9 cellular contexts compared by ENCODE assay signal in genomic region chr14:67674139-67674479, GRCh38. TPM values are rescaled to one million over a fixed set of nuclear protein-coding genes. Genes with fewer than 3 reads are reported as not detected.
A peak's percentile ranks its signal among the peaks of the same experiment; 100 is the strongest.
DNase-seq lines count a peak whose midpoint lies in the region; ATAC-seq, FAIRE-seq and TF ChIP-seq lines count a peak whose summit lies in the region.
"Had no signal": no experiment of that assay in that cellular context is flagged by ENCODE, and none has a peak within 500 bp of the region (broad histone marks: within the 10 kb centered on the region; RNA-seq: fewer than 3 reads in every experiment).

No MANE protein-coding gene starts in this region.

- TF ChIP-seq CTCF in C4-2B (conservative IDR thresholded peaks at IDR 0.05) (no peak; the same call in 1 of the 2 replicates), H1 (IDR thresholded peaks at IDR 0.05; ENCODE audit: control extremely low read depth in 1 of 3, insufficient read depth in 1 of 3, low read depth in 1 of 3, low read length in 3 of 3) (peak in 1 of 3 experiments; percentile 27; a peak in 1 of 4 replicates)

- H3K27me3 Mint-ChIP-seq in memory B cell: no peaks in the 10 kb centered on the region

- H3K27ac ChIP-seq in C4-2B: peak overlapping the region; percentile 93
- H3K27ac ChIP-seq in H1 (ENCODE audit: low read depth, low read length): peak overlapping the region; percentile 99; the same call in 1 of the 2 replicates

- no peak for FAIRE-seq in H1 (lab: Jason Lieb, UNC)

- no peak overlapping the region for H2BK15ac ChIP-seq in H1 (ENCODE audit: low read length)

- peaks cover 8% of the 10 kb centered on the region for H3K36me3 Mint-ChIP-seq in memory B cell

- H3K4me1 Mint-ChIP-seq in memory B cell: peaks cover 27% of the 10 kb centered on the region

- peak overlapping the region; percentile 100 for H4K8ac ChIP-seq in H1 (ENCODE audit: extremely low read depth, insufficient read depth, low read length)

- H4K20me1 ChIP-seq in H1 (replicated peaks in 1 of 2; ENCODE audit: control insufficient read depth in 1 of 2, insufficient read depth in 2 of 2, low read length in 2 of 2): peaks cover 10 to 12% of the 10 kb centered on the region in 2 experiments

- H3K9me3 ChIP-seq in H1 (ENCODE audit: insufficient read depth in 2 of 2, low read depth in 1 of 2, low read length in 1 of 2): no peaks in the 10 kb centered on the region

- H2BK5ac ChIP-seq in H1 (ENCODE audit: low read depth, low read length): no peak overlapping the region

- H2BK12ac ChIP-seq in H1 (ENCODE audit: low read depth, low read length): no peak overlapping the region

- H3K79me1 ChIP-seq in H1 (ENCODE audit: low read depth, low read length): peaks cover 2% of the 10 kb centered on the region; the same call in 1 of the 2 replicates

- H3K23ac ChIP-seq in H1 (ENCODE audit: insufficient read length): no peak overlapping the region

- H3K36me3 ChIP-seq in H1 (ENCODE audit: control insufficient read depth in 2 of 4, insufficient read depth in 4 of 4, low read length in 3 of 4): peaks cover 5 to 24% (median 10%) of the 10 kb centered on the region in 4 experiments

- H2BK20ac ChIP-seq in H1 (ENCODE audit: low read length): no peak overlapping the region

- DNase-seq in NCI-H69 (lab: John Stamatoyannopoulos, UW): peak; percentile 85
- peak; percentile 76 for DNase-seq in activated CD8-positive, alpha-beta memory T cell treated with anti-CD3 and anti-CD28 coated beads for 24 hours
- peak in 1 of 2 experiments; percentile 85 for DNase-seq in H1 (ENCODE audit: low read depth in 1 of 2, low spot score in 2 of 2)
- DNase-seq in memory B cell (ENCODE audit: low spot score in 2 of 2): peak in 1 of 2 donors; percentile 59
- peak; percentile 11 to 28 for DNase-seq in stimulated activated CD8-positive, alpha-beta memory T cell treated with anti-CD3 and anti-CD28 coated beads, Interleukin-4, amount 100 ng/mL, for 1 hour (ENCODE audit: low read depth in 2 of 2, low spot score in 1 of 2)

- TF ChIP-seq POLR2A in H1 (IDR thresholded peaks at IDR 0.05; ENCODE audit: control extremely low read depth in 1 of 2, low read depth in 2 of 2, low read length in 2 of 2): no peak

- no peak overlapping the region for H3K14ac ChIP-seq in H1 (ENCODE audit: insufficient read length)

- peak overlapping the region; percentile 86 for H3K4me3 Mint-ChIP-seq in memory B cell

- H4K91ac ChIP-seq in H1 (replicated peaks; ENCODE audit: insufficient read length, low read length): no peak overlapping the region

- peak overlapping the region; percentile 77 for H3K56ac ChIP-seq in H1 (replicated peaks; ENCODE audit: insufficient read length, low read depth, low read length)

- POLR2A ChIA-PET in H1 (lab: Charles Lee; ENCODE audit: partially characterized antibody): interaction anchor here (0.8 to 3.9 kb wide), 4 partner anchors 13 to 54 kb away, joined by 3 to 21 read pairs (median 12); partner anchors contain the start of genes ARG2 and RDH11

- TF ChIP-seq RAD21 in H1 (IDR thresholded peaks at IDR 0.05 in 1 of 2, conservative IDR thresholded peaks at IDR 0.05 in 1 of 2; ENCODE audit: low read depth in 2 of 2, low read length in 2 of 2): no peak

- H3K9ac ChIP-seq in H1 (replicated peaks in 1 of 4; ENCODE audit: extremely low read depth in 1 of 4, low read depth in 3 of 4, low read length in 3 of 4): peak overlapping the region; percentile 72 to 99 (median 95)

- peak overlapping the region; percentile 77 to 96 (median 80) for H3K4me3 ChIP-seq in H1 (ENCODE audit: extremely low read depth in 1 of 4, insufficient read depth in 2 of 4, low read depth in 3 of 4, low read length in 4 of 4)

- peak overlapping the region; percentile 90 for H3K27ac Mint-ChIP-seq in memory B cell

- H3K23me2 ChIP-seq in H1 (ENCODE audit: low read depth, low read length): no peaks in the 10 kb centered on the region; the same call in 1 of the 2 replicates

- WGBS in H1 (ENCODE audit: extremely low coverage in 1 of 2, insufficient coverage in 1 of 2, insufficient read length in 1 of 2, insufficient replicate concordance in 2 of 2, low coverage in 1 of 2, low lambda C conversion rate in 2 of 2, missing lambda C conversion rate in 1 of 2), 2 experiments: 0% methylated on average over 18 of the region's 25 CpGs; no CpG with 5 or more reads in 1 of the 2 experiments

- peak overlapping the region; percentile 41 for H4K5ac ChIP-seq in H1 (ENCODE audit: insufficient read length, low read depth, low read length)

- CTCF ChIA-PET in H1 (lab: Charles Lee; ENCODE audit: partially characterized antibody): interaction anchor here (0.7 to 1.6 kb wide), 10 partner anchors 10 to 258 kb away, joined by 3 to 6 read pairs (median 3); no protein-coding TSS in a partner anchor

- no peaks in the 10 kb centered on the region for H3K9me3 Mint-ChIP-seq in memory B cell

- H3K27me3 ChIP-seq in H1 (replicated peaks in 1 of 4; ENCODE audit: control insufficient read depth in 3 of 4, extremely low read depth in 1 of 4, insufficient read depth in 3 of 4, low read length in 3 of 4): no peaks in the 10 kb centered on the region

- H2AFZ ChIP-seq in H1 (ENCODE audit: low read length): peak overlapping the region; percentile 73; the same call in 1 of the 2 replicates

- peaks cover 3 to 43% of the 10 kb centered on the region in 2 experiments; a peak in 3 of 4 replicates for H3K79me2 ChIP-seq in H1 (ENCODE audit: control insufficient read depth in 1 of 2, insufficient read depth in 2 of 2, low read length in 2 of 2)

- H2AK5ac ChIP-seq in H1 (ENCODE audit: low read depth, low read length): no peak overlapping the region

- H3K4me2 ChIP-seq in H1 (ENCODE audit: insufficient read depth in 1 of 2, low read depth in 2 of 2, low read length in 2 of 2): peak overlapping the region; percentile 67 to 74

- no peak overlapping the region for H3K18ac ChIP-seq in H1 (ENCODE audit: extremely low read depth, low read length)

- ATAC-seq in GM19351 (IDR thresholded peaks at IDR 0.05; ENCODE audit: unreplicated experiment) (peak; percentile 66), HG03457 (IDR thresholded peaks at IDR 0.05; ENCODE audit: unreplicated experiment) (peak; percentile 36), memory B cell (ENCODE audit: low read depth) (peak; percentile 39)

- no peak overlapping the region for H3K4ac ChIP-seq in H1 (replicated peaks; ENCODE audit: insufficient read length, low read depth, low read length)

- no peaks in the 10 kb centered on the region; a peak in 2 of 7 replicates for H3K4me1 ChIP-seq in H1 (replicated peaks in 1 of 4; ENCODE audit: control insufficient read depth in 3 of 4, insufficient read depth in 4 of 4, low read length in 3 of 4)

- no peak overlapping the region for H2BK120ac ChIP-seq in H1 (replicated peaks; ENCODE audit: low read depth, low read length)

- no peak for TF ChIP-seq EP300 in H1 (IDR thresholded peaks at IDR 0.05; ENCODE audit: borderline replicate concordance in 1 of 2, low read depth in 2 of 2, low read length in 2 of 2)

TF ChIP-seq in H1, 55 proteins besides CTCF, POLR2A, EP300 and RAD21:
- no peak for TF ChIP-seq GTF2F1 (IDR thresholded peaks at IDR 0.05; ENCODE audit: borderline replicate concordance, low read depth, low read length)
- TF ChIP-seq HDAC2 (IDR thresholded peaks at IDR 0.05; ENCODE audit: borderline replicate concordance in 1 of 2, low read depth in 2 of 2, low read length in 2 of 2): 0 out of 4 replicates have a peak, but pooled peaks of 1 of the 2 experiments have one; percentile 25

RNA-seq across cellular contexts. Expression of gene VTI1B, which starts 0.3 kb away (rescaled TPM):
- 98.7 and 104 TPM in 2 replicates for total RNA-seq in H1 (2021; fragmentation: NEBNext Ultra II Directional; extraction: Animal tissue kit (Norgen Biotek cat#: 25700))
- 17.2 and 28.1 TPM in 2 replicates for polyA plus RNA-seq in H1 (2011; rRNA removed)
- 38.5 TPM for polyA plus RNA-seq in H1 (2011; cell fraction: cytosol; rRNA removed)
- polyA plus RNA-seq in H1 (2011; cell fraction: nucleus; rRNA removed): 31.0 TPM
- polyA plus RNA-seq in H1 (2012, experiment 1 of 2): 67.3 to 95.8 TPM (median 76.8 TPM) in 4 replicates
- polyA plus RNA-seq in H1 (2012, experiment 2 of 2): 24.0 TPM
- polyA plus RNA-seq in H1 (2013, experiment 1 of 2): 47.8 TPM
- 58.5 TPM for polyA plus RNA-seq in H1 (2013, experiment 2 of 2)
- 34.9 and 41.9 TPM in 2 replicates for polyA minus RNA-seq in H1 (2011; rRNA and poly(A)+ RNA removed)
- polyA minus RNA-seq in H1 (2011; cell fraction: cytosol; rRNA and poly(A)+ RNA removed): 23.3 TPM
- polyA minus RNA-seq in H1 (2011; cell fraction: nucleus; rRNA and poly(A)+ RNA removed): 44.8 TPM

RNA-seq across cellular contexts. Expression of gene RDH11, which starts 21.5 kb away (rescaled TPM):
- 104 and 112 TPM in 2 replicates for total RNA-seq in H1 (2021; fragmentation: NEBNext Ultra II Directional; extraction: Animal tissue kit (Norgen Biotek cat#: 25700))
- polyA plus RNA-seq in H1 (2011; rRNA removed): 70.6 and 117 TPM in 2 replicates
- 119 TPM for polyA plus RNA-seq in H1 (2011; cell fraction: cytosol; rRNA removed)
- polyA plus RNA-seq in H1 (2011; cell fraction: nucleus; rRNA removed): 102 TPM
- 114 to 133 TPM (median 126 TPM) in 4 replicates for polyA plus RNA-seq in H1 (2012, experiment 1 of 2)
- 17.7 TPM for polyA plus RNA-seq in H1 (2012, experiment 2 of 2)
- polyA plus RNA-seq in H1 (2013, experiment 1 of 2): 244 TPM
- polyA plus RNA-seq in H1 (2013, experiment 2 of 2): 264 TPM
- polyA minus RNA-seq in H1 (2011; rRNA and poly(A)+ RNA removed): 155 and 187 TPM in 2 replicates
- 150 TPM for polyA minus RNA-seq in H1 (2011; cell fraction: cytosol; rRNA and poly(A)+ RNA removed)
- polyA minus RNA-seq in H1 (2011; cell fraction: nucleus; rRNA and poly(A)+ RNA removed): 106 TPM

RNA-seq across cellular contexts. Expression of gene RDH12, which starts 27.6 kb away (rescaled TPM):
- 1.1 and 1.2 TPM in 2 replicates for total RNA-seq in H1 (2021; fragmentation: NEBNext Ultra II Directional; extraction: Animal tissue kit (Norgen Biotek cat#: 25700))
- 1.3 and 1.5 TPM in 2 replicates for polyA plus RNA-seq in H1 (2011; rRNA removed)
- 2.3 TPM for polyA plus RNA-seq in H1 (2011; cell fraction: cytosol; rRNA removed)
- 1.3 TPM for polyA plus RNA-seq in H1 (2011; cell fraction: nucleus; rRNA removed)
- 0.83 to 1.6 TPM (median 1.2 TPM) in 4 replicates for polyA plus RNA-seq in H1 (2012, experiment 1 of 2)
- polyA plus RNA-seq in H1 (2012, experiment 2 of 2): 1.3 TPM
- 1.3 TPM for polyA plus RNA-seq in H1 (2013, experiment 1 of 2)
- 1.6 TPM for polyA plus RNA-seq in H1 (2013, experiment 2 of 2)
- 1.1 and 1.4 TPM in 2 replicates for polyA minus RNA-seq in H1 (2011; rRNA and poly(A)+ RNA removed)
- not detected for polyA minus RNA-seq in H1 (2011; cell fraction: cytosol; rRNA and poly(A)+ RNA removed)
- polyA minus RNA-seq in H1 (2011; cell fraction: nucleus; rRNA and poly(A)+ RNA removed): 1.8 TPM
- total RNA-seq: T-helper 2 cell treated with Interferon-gamma antibody and Interleukin-4, amounts not matched to agents 100 ng/mL and 5 ng/mL, for 36 hours had no signal

RNA-seq across cellular contexts. Expression of gene ARG2, which starts 54.4 kb away (rescaled TPM):
- total RNA-seq in H1 (2021; fragmentation: NEBNext Ultra II Directional; extraction: Animal tissue kit (Norgen Biotek cat#: 25700)): 49.0 and 49.9 TPM in 2 replicates
- polyA plus RNA-seq in H1 (2011; rRNA removed): 52.8 and 59.1 TPM in 2 replicates
- polyA plus RNA-seq in H1 (2011; cell fraction: cytosol; rRNA removed): 56.4 TPM
- polyA plus RNA-seq in H1 (2011; cell fraction: nucleus; rRNA removed): 79.0 TPM
- 48.3 to 52.7 TPM (median 48.6 TPM) in 4 replicates for polyA plus RNA-seq in H1 (2012, experiment 1 of 2)
- 17.2 TPM for polyA plus RNA-seq in H1 (2012, experiment 2 of 2)
- polyA plus RNA-seq in H1 (2013, experiment 1 of 2): 29.3 TPM
- 28.8 TPM for polyA plus RNA-seq in H1 (2013, experiment 2 of 2)
- polyA minus RNA-seq in H1 (2011; rRNA and poly(A)+ RNA removed): 134 and 137 TPM in 2 replicates
- 53.1 TPM for polyA minus RNA-seq in H1 (2011; cell fraction: cytosol; rRNA and poly(A)+ RNA removed)
- 37.9 TPM for polyA minus RNA-seq in H1 (2011; cell fraction: nucleus; rRNA and poly(A)+ RNA removed)
